ENCODE assay signal across 8 cellular contexts in genomic region chr12:123532808-123533649, GRCh38. TPM values are rescaled to one million over a fixed set of nuclear protein-coding genes. Genes with fewer than 3 reads are reported as not detected.
A peak's percentile ranks its signal among the peaks of the same experiment; 100 is the strongest.
DNase-seq lines count a peak whose midpoint lies in the region; ATAC-seq and TF ChIP-seq lines count a peak whose summit lies in the region.

No MANE protein-coding gene starts in this region.

- ATAC-seq in GM19397 (IDR thresholded peaks at IDR 0.05; ENCODE audit: unreplicated experiment), result no peak

- in situ Hi-C loops in brain microvascular endothelial cell (cut with HindIII; ENCODE audit: low pct_ligation_motif_present, low sequenced_read_pairs), result no loop called here

- H3K4me3 ChIP-seq in NT2/D1 (ENCODE audit: insufficient read length, low read depth) (peak overlapping the region; percentile 97), brain microvascular endothelial cell (ENCODE audit: low read depth, low read length) (peak overlapping the region; percentile 84), iPS-15b (ENCODE audit: low read depth, low read length) (peak overlapping the region; percentile 79), sigmoid colon (peak overlapping the region; percentile 60 to 89 (median 74))

- no peak for TF ChIP-seq EP300 in sigmoid colon (IDR thresholded peaks at IDR 0.05)

- 5 to 6% methylated on average over 79 of the region's 79 CpGs for WGBS in sigmoid colon, 2 donors

- H3K27me3 ChIP-seq in NT2/D1 (ENCODE audit: insufficient read depth, insufficient read length) (no peaks in the 10 kb centered on the region), brain microvascular endothelial cell (replicated peaks) (no peaks in the 10 kb centered on the region), iPS-15b (ENCODE audit: control insufficient read depth, insufficient read depth, low read length) (no peaks in the 10 kb centered on the region), sigmoid colon (no peaks in the 10 kb centered on the region)

- H3K9ac ChIP-seq in NT2/D1 (ENCODE audit: insufficient read length, low read depth) (peak overlapping the region; percentile 99), iPS-15b (ENCODE audit: low read depth, low read length) (peak overlapping the region; percentile 29)

- peaks cover 5% of the 10 kb centered on the region for H3K4me1 ChIP-seq in NT2/D1 (ENCODE audit: insufficient read depth, insufficient read length)
- H3K4me1 ChIP-seq in iPS-15b (ENCODE audit: control insufficient read depth, insufficient read depth, low read length), result peaks cover 3% of the 10 kb centered on the region
- peaks cover 0 to 33% (median 33%) of the 10 kb centered on the region in 4 donors for H3K4me1 ChIP-seq in sigmoid colon

- DNase-seq in NCI-H748 (lab: John Stamatoyannopoulos, UW; ENCODE audit: unreplicated experiment) (peak; percentile 37), NCI-H748 treated with DMSO at 0.1 percent for 48 hours (lab: John Stamatoyannopoulos, UW) (no peak), NT2/D1 (ENCODE audit: low read depth, low spot score) (no peak), brain microvascular endothelial cell (no peak), sigmoid colon (peak; percentile 75), NOMO-1 (lab: John Stamatoyannopoulos, UW; ENCODE audit: unreplicated experiment in 2 of 2) (no peak)

- H3K27ac ChIP-seq in brain microvascular endothelial cell (peak overlapping the region; percentile 30), sigmoid colon (peak overlapping the region; percentile 82 to 96 (median 88))

- peaks cover 31% of the 10 kb centered on the region for H3K36me3 ChIP-seq in NT2/D1 (ENCODE audit: insufficient read depth, insufficient read length, low read length)
- H3K36me3 ChIP-seq in brain microvascular endothelial cell (replicated peaks), result peaks cover 3% of the 10 kb centered on the region
- peaks cover 3% of the 10 kb centered on the region for H3K36me3 ChIP-seq in iPS-15b (ENCODE audit: control insufficient read depth, insufficient read depth, low read length)
- no peaks in the 10 kb centered on the region for H3K36me3 ChIP-seq in sigmoid colon

- TF ChIP-seq CTCF in brain microvascular endothelial cell (IDR thresholded peaks at IDR 0.05; ENCODE audit: low read depth, low read length, missing control alignments) (no peak), sigmoid colon (IDR thresholded peaks at IDR 0.05) (no peak)

- intact Hi-C loops in sigmoid colon (cut with DNase I), result loop anchor here (10.0 kb wide), 1 partner anchor 98 kb away; the partner anchor contains the start of gene RILPL2

- no peak for TF ChIP-seq POLR2A in sigmoid colon (IDR thresholded peaks at IDR 0.05)

- H3K9me3 ChIP-seq in NT2/D1 (ENCODE audit: insufficient read depth, low read length) (no peaks in the 10 kb centered on the region), iPS-15b (ENCODE audit: control insufficient read depth, insufficient read depth, low read length) (no peaks in the 10 kb centered on the region), sigmoid colon (no peaks in the 10 kb centered on the region)

RNA-seq across cellular contexts. Expression of gene RILPL1, which starts 0.5 kb away (rescaled TPM):
- total RNA-seq in sigmoid colon, result 10 to 100 TPM; 12.1 to 30.5 (median 18.3) TPM
- 1 to 10 TPM; 1.4 to 4.2 (median 3.0) TPM for polyA plus RNA-seq in sigmoid colon

RNA-seq across cellular contexts. Expression of gene TMED2, which starts 51.3 kb away (rescaled TPM):
- 100 to 1,000 TPM; 128 to 161 (median 144) TPM for total RNA-seq in sigmoid colon
- 100 to 1,000 TPM in 1 of 3 donors, 10 to 100 TPM in 2; 57.1 to 128 (median 58.7) TPM for polyA plus RNA-seq in sigmoid colon

Comparison
In these comparisons a context has a peak if more than half of its experiments do, and no peak if none do; other contexts are left out.
1. DNase-seq: peak in NCI-H748 (single experiment) and sigmoid colon (single experiment); none in NCI-H748 treated with DMSO at 0.1 percent for 48 hours (single experiment), NT2/D1 (single experiment), brain microvascular endothelial cell (single experiment) and NOMO-1 (0 of 2).
2. Peak in every context shown above with its lines, with median percentiles within 50 percentile points of each other: H3K4me3 ChIP-seq.